Comparison of ENCODE assay signal across 27 cellular contexts in the genomic region with DNA sequence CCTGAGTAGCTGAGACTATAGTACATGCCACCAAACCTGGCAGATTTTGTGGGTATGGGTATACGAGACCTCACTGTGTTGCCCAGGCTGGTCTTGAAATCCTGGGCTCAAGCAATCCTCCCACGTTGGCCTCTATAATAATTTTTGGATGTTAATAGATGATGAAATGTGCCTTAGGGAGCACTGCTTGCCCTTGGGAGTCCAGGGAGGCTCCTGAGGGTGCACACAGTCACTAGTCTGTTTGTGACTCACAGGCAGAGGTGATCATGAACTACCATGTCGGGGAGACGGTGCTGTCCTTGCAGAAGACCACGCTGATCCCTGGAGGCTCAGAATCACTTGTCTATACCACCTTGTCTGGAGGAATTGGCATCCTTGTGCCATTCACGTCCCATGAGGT.
"Had no signal": no experiment of that assay in that cellular context is flagged by ENCODE, and none has a peak within 500 bp of the region (broad histone marks: within the 10 kb centered on the region; RNA-seq: fewer than 3 reads in every experiment).

No MANE protein-coding gene starts in this region.

- H3K4me3 Mint-ChIP-seq: activated naive CD4-positive, alpha-beta T cell treated with anti-CD3 and anti-CD28 coated beads, Interleukin-2, amount 10 ng/mL, durations not matched to agents 7 days and 5 days; activated naive CD8-positive, alpha-beta T cell treated with anti-CD3 and anti-CD28 coated beads, Interleukin-2, amount 10 ng/mL, durations not matched to agents 7 days and 5 days; brain; naive thymus-derived CD8-positive, alpha-beta T cell had no signal

- H3K27ac ChIP-seq: cardiac muscle cell, coronary artery, esophagus muscularis mucosa, heart right ventricle, thoracic aorta, uterus, VCaP had no signal

- H3K4me3 ChIP-seq: ascending aorta, cardiac muscle cell, coronary artery, dorsolateral prefrontal cortex, esophagus muscularis mucosa, heart right ventricle, thoracic aorta, uterus had no signal

- H3K9me3 ChIP-seq: ascending aorta, esophagus muscularis mucosa, heart right ventricle, thoracic aorta, uterus had no signal

- H3K27me3 ChIP-seq: ascending aorta, cardiac muscle cell, dorsolateral prefrontal cortex, esophagus muscularis mucosa, heart right ventricle, uterus had no signal

- H3K27me3 Mint-ChIP-seq: activated naive CD4-positive, alpha-beta T cell treated with anti-CD3 and anti-CD28 coated beads, Interleukin-2, amount 10 ng/mL, durations not matched to agents 7 days and 5 days; activated naive CD8-positive, alpha-beta T cell treated with anti-CD3 and anti-CD28 coated beads, Interleukin-2, amount 10 ng/mL, durations not matched to agents 7 days and 5 days; brain; naive thymus-derived CD8-positive, alpha-beta T cell had no signal

- ATAC-seq: activated CD4-positive, CD25-positive, alpha-beta regulatory T cell treated with anti-CD3 and anti-CD28 coated beads, Interleukin-2, amount 50 U/mL, for 24 hours; heart right ventricle; left ventricle myocardium superior; naive thymus-derived CD8-positive, alpha-beta T cell had no signal

- H3K9me3 Mint-ChIP-seq: activated naive CD4-positive, alpha-beta T cell treated with anti-CD3 and anti-CD28 coated beads, Interleukin-2, amount 10 ng/mL, durations not matched to agents 7 days and 5 days; activated naive CD8-positive, alpha-beta T cell treated with anti-CD3 and anti-CD28 coated beads, Interleukin-2, amount 10 ng/mL, durations not matched to agents 7 days and 5 days; brain; naive thymus-derived CD8-positive, alpha-beta T cell had no signal

- H3K36me3 ChIP-seq: uterus had no signal

- H3K27ac Mint-ChIP-seq: activated naive CD4-positive, alpha-beta T cell treated with anti-CD3 and anti-CD28 coated beads, Interleukin-2, amount 10 ng/mL, durations not matched to agents 7 days and 5 days; activated naive CD8-positive, alpha-beta T cell treated with anti-CD3 and anti-CD28 coated beads, Interleukin-2, amount 10 ng/mL, durations not matched to agents 7 days and 5 days had no signal

- DNase-seq: activated CD4-positive, alpha-beta T cell treated with anti-CD3 and anti-CD28 coated beads for 48 hours; activated CD4-positive, alpha-beta T cell treated with anti-CD3 and anti-CD28 coated beads, Interleukin-2, amount 50 U/mL, for 48 hours; activated CD8-positive, alpha-beta memory T cell treated with anti-CD3 and anti-CD28 coated beads for 24 hours; activated gamma-delta T cell; activated naive CD4-positive, alpha-beta T cell treated with anti-CD3 and anti-CD28 coated beads, Interleukin-2, amount 10 ng/mL, durations not matched to agents 7 days and 5 days; activated naive CD8-positive, alpha-beta T cell treated with anti-CD3 and anti-CD28 coated beads, Interleukin-2, amount 10 ng/mL, durations not matched to agents 7 days and 5 days; dorsolateral prefrontal cortex; effector memory CD4-positive, alpha-beta T cell; foreskin melanocyte; heart right ventricle; kidney glomerular epithelial cell; left ventricle myocardium superior; naive thymus-derived CD8-positive, alpha-beta T cell; stimulated activated CD4-positive, alpha-beta T cell treated with anti-CD3 and anti-CD28 coated beads, Interleukin-15, amount 100 ng/mL, for 24 hours; stimulated activated CD4-positive, alpha-beta T cell treated with anti-CD3 and anti-CD28 coated beads, Interleukin-2, amount 100 ng/mL, for 24 hours; stimulated activated naive CD4-positive, alpha-beta T cell; T-helper 1 cell; trophoblast cell; uterus had no signal

- H3K4me1 ChIP-seq: uterus had no signal
